8 cellular contexts compared by ENCODE assay signal in genomic region chr4:124712417-124713212, GRCh38.
DNase-seq lines count a peak whose midpoint lies in the region; ATAC-seq lines count a peak whose summit lies in the region.

Gene ANKRD50 (minus strand): TSS chr4:124712732. CDS start chr4:124710511, 2,221 bp downstream.

- DNase-seq in AML-193 (lab: John Stamatoyannopoulos, UW) = peak; percentile 52 to 69
- DNase-seq in NCI-H345 treated with DMSO at 0.1 percent for 48 hours (lab: John Stamatoyannopoulos, UW; ENCODE audit: unreplicated experiment) = peak; percentile 34
- peak; percentile 43 to 51 for DNase-seq in activated CD4-positive, alpha-beta T cell treated with anti-CD3 and anti-CD28 coated beads for 4 hours
- peak; percentile 77 for DNase-seq in cortex of kidney (lab: John Stamatoyannopoulos, UW)
- peak; percentile 98 for DNase-seq in left kidney (ENCODE audit: low read depth, low spot score)
- DNase-seq in stimulated activated CD4-positive, alpha-beta T cell treated with anti-CD3 and anti-CD28 coated beads, Interleukin-1b, Interleukin-23, amount 100 ng/mL, for 4 hours (ENCODE audit: low read depth in 2 of 2) = peak; percentile 28 to 53

- ATAC-seq in GM19043 (IDR thresholded peaks at IDR 0.05; ENCODE audit: low read depth, unreplicated experiment) = peak; percentile 54
- peak; percentile 77 for ATAC-seq in HG03342 (IDR thresholded peaks at IDR 0.05; ENCODE audit: unreplicated experiment)

Comparison
In these comparisons a context has a peak if more than half of its experiments do, and no peak if none do; other contexts are left out.
1. Peak in every context shown above with its lines: DNase-seq and ATAC-seq.
2. DNase-seq: peak in every context shown above with its lines; median percentile 98 in left kidney; 77 in cortex of kidney; 60 in AML-193; 47 in activated CD4-positive, alpha-beta T cell treated with anti-CD3 and anti-CD28 coated beads for 4 hours; 40 in stimulated activated CD4-positive, alpha-beta T cell treated with anti-CD3 and anti-CD28 coated beads, Interleukin-1b, Interleukin-23, amount 100 ng/mL, for 4 hours; 34 in NCI-H345 treated with DMSO at 0.1 percent for 48 hours.